Comparison of ENCODE assay signal across 1 cellular context in genomic region chr1:46784666-46785065, GRCh38.
TF ChIP-seq lines count a peak whose summit lies in the region.

No MANE protein-coding gene starts in this region.

TF ChIP-seq in HepG2, 621 proteins besides CTCF, POLR2A, EP300 and RAD21:
- TF ChIP-seq ZFP36 (IDR thresholded peaks at IDR 0.05; ENCODE audit: borderline replicate concordance, low read depth, low read length, partially characterized antibody) (peak; percentile 21), ZNF549 (CRISPR knock-in tag; IDR thresholded peaks at IDR 0.05) (no peak)
